Comparison of ENCODE assay signal across 1 cellular context in genomic region chr17:81927653-81928496, GRCh38.
TF ChIP-seq lines count a peak whose summit lies in the region.

MAFG (minus strand) TSS chr17:81927735; CDS start chr17:81923185, 4,550 bp downstream.

TF ChIP-seq in K562, 482 proteins besides CTCF, POLR2A, EP300 and RAD21 (continued from another document and continues in another):
- TF ChIP-seq RBM14 (IDR thresholded peaks at IDR 0.05; ENCODE audit: borderline replicate concordance, insufficient read depth, low read depth, low read length) (no peak; the same call in 1 of the 2 replicates), ATF2 (CRISPR knock-in tag; IDR thresholded peaks at IDR 0.05) (no peak), ZNF23 (CRISPR knock-in tag; IDR thresholded peaks at IDR 0.05) (no peak), ZNF511 (CRISPR knock-in tag; IDR thresholded peaks at IDR 0.05) (no peak), CAMTA2 (CRISPR knock-in tag; conservative IDR thresholded peaks at IDR 0.05) (no peak), RB1 (IDR thresholded peaks at IDR 0.05; ENCODE audit: low read depth) (no peak; the same call in none of the 2 replicates), HNRNPUL1 (IDR thresholded peaks at IDR 0.05; ENCODE audit: low read length) (no peak), FOXP4 (CRISPR knock-in tag; IDR thresholded peaks at IDR 0.05; ENCODE audit: borderline replicate concordance) (peak; percentile 94), RUNX1 (IDR thresholded peaks at IDR 0.05; ENCODE audit: low read depth) (no peak), FOS (IDR thresholded peaks at IDR 0.05; ENCODE audit: extremely low read depth, insufficient read length) (no peak), HBP1 (CRISPR knock-in tag; IDR thresholded peaks at IDR 0.05) (no peak), GTF2A2 (tag; IDR thresholded peaks at IDR 0.05) (no peak), NR2C2 (CRISPR knock-in tag; IDR thresholded peaks at IDR 0.05) (no peak; the same call in 1 of the 2 replicates), NR2C2 (tag; IDR thresholded peaks at IDR 0.05) (no peak), ASH1L (IDR thresholded peaks at IDR 0.05; ENCODE audit: borderline replicate concordance, low read depth, partially characterized antibody) (no peak), ZNF512 (tag; IDR thresholded peaks at IDR 0.05) (no peak), E2F1 (CRISPR knock-in tag; IDR thresholded peaks at IDR 0.05) (no peak), FOXP1 (CRISPR knock-in tag; IDR thresholded peaks at IDR 0.05) (peak; percentile 28; the same call in 1 of the 2 replicates), MGA (IDR thresholded peaks at IDR 0.05) (no peak), ZBTB49 (CRISPR knock-in tag; IDR thresholded peaks at IDR 0.05; ENCODE audit: borderline replicate concordance) (no peak), CBX1 (IDR thresholded peaks at IDR 0.05; ENCODE audit: low read depth) (no peak), CHD1 (IDR thresholded peaks at IDR 0.05; ENCODE audit: low read length) (no peak), ZNF121 (CRISPR knock-in tag; conservative IDR thresholded peaks at IDR 0.05) (no peak; the same call in 1 of the 2 replicates), ZNF583 (CRISPR knock-in tag; IDR thresholded peaks at IDR 0.05) (no peak; the same call in 1 of the 2 replicates), SETDB1 (IDR thresholded peaks at IDR 0.05; ENCODE audit: low read length) (no peak), ARID2 (IDR thresholded peaks at IDR 0.05) (no peak), SIRT6 (IDR thresholded peaks at IDR 0.05; ENCODE audit: low read depth, low read length) (no peak), IFI16 (CRISPR knock-in tag; IDR thresholded peaks at IDR 0.05) (no peak), DNMT1 (IDR thresholded peaks at IDR 0.05) (no peak), JUN (IDR thresholded peaks at IDR 0.05; ENCODE audit: borderline replicate concordance, low read depth, low read length) (peak; percentile 14; the same call in 1 of the 2 replicates), JUN (CRISPR knock-in tag; IDR thresholded peaks at IDR 0.05; ENCODE audit: borderline replicate concordance) (peak; percentile 76; the same call in 1 of the 2 replicates), SMARCB1 (IDR thresholded peaks at IDR 0.05; ENCODE audit: insufficient read length, low read depth) (no peak), TFAM (CRISPR knock-in tag; conservative IDR thresholded peaks at IDR 0.05) (no peak), ZNF224 (CRISPR knock-in tag; IDR thresholded peaks at IDR 0.05) (0 out of 2 replicates have a peak, but pooled peaks have one; percentile 23), DDX20 (tag; IDR thresholded peaks at IDR 0.05; ENCODE audit: low read depth) (no peak), ZFP30 (CRISPR knock-in tag; IDR thresholded peaks at IDR 0.05; ENCODE audit: borderline replicate concordance) (no peak), BRF1 (IDR thresholded peaks at IDR 0.05; ENCODE audit: borderline replicate concordance, extremely low read depth, insufficient read length) (no peak)
